In the genomic region with DNA sequence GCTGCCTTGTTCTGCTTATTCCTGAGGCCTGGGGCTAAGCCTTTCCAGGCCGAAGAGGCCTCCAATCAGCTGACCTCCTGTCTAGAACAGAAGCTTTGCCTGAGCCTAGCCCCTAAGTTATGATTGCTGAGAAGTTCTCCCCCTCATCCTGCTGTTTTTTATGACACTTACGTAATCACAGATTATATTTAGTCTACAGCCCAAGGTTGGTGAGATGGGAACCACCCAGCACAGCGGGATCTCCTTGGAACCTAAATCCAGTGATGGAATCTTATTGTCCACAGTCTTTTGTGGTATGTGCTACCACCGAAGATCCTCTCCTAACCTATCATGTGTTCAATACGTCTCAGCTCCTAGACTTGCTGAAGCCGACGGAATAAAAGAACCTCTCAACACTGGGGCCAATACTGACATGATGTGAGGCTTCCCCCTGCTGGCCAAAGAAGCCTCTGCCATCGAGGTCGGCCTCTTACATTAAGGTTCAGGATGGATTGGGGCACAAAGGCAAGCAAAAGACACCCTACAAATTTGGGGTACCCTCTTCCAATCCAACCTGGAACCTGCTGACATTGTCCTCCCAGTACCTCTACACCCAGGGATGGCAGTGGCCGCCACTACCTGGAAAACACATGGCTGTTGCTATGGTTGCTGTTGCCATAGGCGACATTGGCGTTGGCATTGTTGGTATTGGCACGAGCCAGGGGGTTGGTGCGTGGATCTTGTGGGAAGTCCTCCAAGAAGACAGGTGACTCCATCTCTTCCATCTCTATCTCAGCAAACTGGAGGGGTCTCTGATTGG, we compare ENCODE assay signal across 9 cellular contexts. TPM values are rescaled to one million over a fixed set of nuclear protein-coding genes. Genes with fewer than 3 reads are reported as not detected.
A peak's percentile ranks its signal among the peaks of the same experiment; 100 is the strongest.
DNase-seq lines count a peak whose midpoint lies in the region; ATAC-seq lines count a peak whose summit lies in the region.
"Had no signal": no experiment of that assay in that cellular context is flagged by ENCODE, and none has a peak within 500 bp of the region (broad histone marks: within the 10 kb centered on the region; RNA-seq: fewer than 3 reads in every experiment).

No MANE protein-coding gene starts in this region.

- no peaks in the 10 kb centered on the region for H3K79me1 ChIP-seq in mesendoderm (ENCODE audit: low read length)

- H3K4ac ChIP-seq in mesendoderm (ENCODE audit: low read depth, low read length): no peak overlapping the region

- H2BK5ac ChIP-seq in mesendoderm (ENCODE audit: low read length): no peak overlapping the region

- H4K5ac ChIP-seq in mesendoderm (ENCODE audit: low read length): no peak overlapping the region

- no peak overlapping the region for H2AK5ac ChIP-seq in mesendoderm (ENCODE audit: low read length)

- H4K8ac ChIP-seq in mesendoderm (ENCODE audit: low read depth, low read length): no peak overlapping the region

- H3K4me3 ChIP-seq in mesendoderm (ENCODE audit: low read length): no peak overlapping the region
- H3K4me3 ChIP-seq: BLaER1 had no signal

- WGBS in mesendoderm (ENCODE audit: extremely low coverage, insufficient coverage, low lambda C conversion rate): no CpG with 5 or more reads among the region's 14 CpGs

- no peak overlapping the region for H2BK120ac ChIP-seq in mesendoderm (ENCODE audit: low read depth, low read length)

- no peaks in the 10 kb centered on the region for H3K4me1 ChIP-seq in mesendoderm (ENCODE audit: control insufficient read depth, low read depth, low read length)

- DNase-seq in NCI-H524 (lab: John Stamatoyannopoulos, UW) (peak; percentile 49 to 67), NCI-H524 treated with DMSO at 0.1 percent for 48 hours (lab: John Stamatoyannopoulos, UW) (no peak), NCI-H526 treated with DMSO at 0.1 percent for 48 hours (lab: John Stamatoyannopoulos, UW) (peak; percentile 5), mesendoderm (peak; percentile 74)
- peak; percentile 70 to 76 for DNase-seq in activated CD4-positive, alpha-beta T cell treated with anti-CD3 and anti-CD28 coated beads, Interleukin-2, amount 50 U/mL, for 48 hours
- DNase-seq in effector CD4-positive, alpha-beta T cell: peak; percentile 59
- DNase-seq in stimulated activated CD8-positive, alpha-beta memory T cell treated with anti-CD3 and anti-CD28 coated beads, Interleukin-7, amount 100 ng/mL, for 1 hour (ENCODE audit: low read depth in 2 of 2): peak; percentile 40 to 45

- H3K18ac ChIP-seq in mesendoderm (ENCODE audit: low read length): no peak overlapping the region

- H3K36me3 ChIP-seq in mesendoderm (ENCODE audit: control insufficient read depth, insufficient read depth, low read length): no peaks in the 10 kb centered on the region
- H3K36me3 ChIP-seq: BLaER1 had no signal

- H3K27ac ChIP-seq in mesendoderm (ENCODE audit: low read depth, low read length): no peak overlapping the region
- H3K27ac ChIP-seq: BLaER1 had no signal

- no peak overlapping the region for H3K23ac ChIP-seq in mesendoderm (ENCODE audit: low read length)

- peak; percentile 82 for ATAC-seq in HG03354 (IDR thresholded peaks at IDR 0.05; ENCODE audit: poor library complexity, severe bottlenecking, unreplicated experiment)

- no peak overlapping the region for H2BK15ac ChIP-seq in mesendoderm (replicated peaks; ENCODE audit: low read depth)

- H3K9ac ChIP-seq in mesendoderm (ENCODE audit: low read length): no peak overlapping the region
- H3K9ac ChIP-seq: BLaER1 had no signal

- no peaks in the 10 kb centered on the region for H3K79me2 ChIP-seq in mesendoderm (ENCODE audit: control insufficient read depth, insufficient read depth, low read length)

- H3K27me3 ChIP-seq in mesendoderm (ENCODE audit: insufficient read depth, low read length, poor library complexity): no peaks in the 10 kb centered on the region
- H3K27me3 ChIP-seq: BLaER1 had no signal

- no peak overlapping the region for H3K56ac ChIP-seq in mesendoderm (ENCODE audit: low read length)

- H3K4me2 ChIP-seq in mesendoderm (ENCODE audit: low read length): no peak overlapping the region
- H3K4me2 ChIP-seq: BLaER1 had no signal

RNA-seq across cellular contexts. Expression of a gene that starts 19.3 kb away (rescaled TPM):
- 4.6 TPM for polyA plus RNA-seq in mesendoderm (2013, experiment 1 of 2)
- 4.7 TPM for polyA plus RNA-seq in mesendoderm (2013, experiment 2 of 2)
